11 cellular contexts compared by ENCODE assay signal in genomic region chr5:78920604-78921003, GRCh38.
DNase-seq lines count a peak whose midpoint lies in the region; ATAC-seq and TF ChIP-seq lines count a peak whose summit lies in the region.
"Had no signal": no experiment of that assay in that cellular context is flagged by ENCODE, and none has a peak within 500 bp of the region (broad histone marks: within the 10 kb centered on the region; RNA-seq: fewer than 3 reads in every experiment).

No MANE protein-coding gene starts in this region.

- H3K9me3 ChIP-seq in OCI-LY1 (ENCODE audit: low read length) (no peaks in the 10 kb centered on the region), psoas muscle (no peaks in the 10 kb centered on the region)

- intact Hi-C loops in psoas muscle (cut with DNase I), result no loop called here

- ATAC-seq in psoas muscle, result no peak
- no peak for ATAC-seq in HG02642 (IDR thresholded peaks at IDR 0.05; ENCODE audit: poor library complexity, unreplicated experiment)
- no peak for ATAC-seq in GM18861 (IDR thresholded peaks at IDR 0.05; ENCODE audit: unreplicated experiment)
- ATAC-seq: activated CD8-positive, alpha-beta memory T cell treated with anti-CD3 and anti-CD28 coated beads, Interleukin-2, amount 10 ng/mL, durations not matched to agents 7 days and 5 days had no signal

- H3K79me2 ChIP-seq in OCI-LY1 (ENCODE audit: insufficient read depth, low read length), result no peaks in the 10 kb centered on the region

- H3K4me3 ChIP-seq in OCI-LY1 (ENCODE audit: low read depth, low read length, poor library complexity, severe bottlenecking) (no peak overlapping the region), epithelial cell of esophagus (ENCODE audit: low read length) (no peak overlapping the region), psoas muscle (no peak overlapping the region)

- WGBS in psoas muscle, 3 donors, result 80 to 91% (median 83%) methylated on average over 2 of the region's 2 CpGs

- no peaks in the 10 kb centered on the region for H3K36me3 ChIP-seq in OCI-LY1 (ENCODE audit: insufficient read depth, low read length)
- H3K36me3 ChIP-seq in psoas muscle (ENCODE audit: insufficient read depth in 1 of 2, low read depth in 1 of 2), result no peaks in the 10 kb centered on the region

- H3K9ac ChIP-seq in OCI-LY1 (ENCODE audit: low read length), result no peak overlapping the region

- no peak overlapping the region for H2AFZ ChIP-seq in OCI-LY1 (ENCODE audit: low read length)

- H3K27ac ChIP-seq in OCI-LY1 (ENCODE audit: low read depth, low read length, poor library complexity, severe bottlenecking) (no peak overlapping the region), psoas muscle (no peak overlapping the region)

- H3F3A ChIP-seq in OCI-LY1 (ENCODE audit: insufficient read depth, low read length), result no peaks in the 10 kb centered on the region

- H3K9me2 ChIP-seq in OCI-LY1 (ENCODE audit: low read depth, low read length), result no peaks in the 10 kb centered on the region

- peak; percentile 20; the same call in 1 of the 2 replicates for TF ChIP-seq CTCF in OCI-LY1 (IDR thresholded peaks at IDR 0.05; ENCODE audit: low read length)
- TF ChIP-seq CTCF in epithelial cell of esophagus (IDR thresholded peaks at IDR 0.05; ENCODE audit: insufficient read depth, low read depth, low read length, missing control alignments), result peak; percentile 58
- peak; percentile 18 for TF ChIP-seq CTCF in psoas muscle (IDR thresholded peaks at IDR 0.05)

- no peaks in the 10 kb centered on the region for H4K20me1 ChIP-seq in OCI-LY1 (ENCODE audit: insufficient read depth, low read length)

- H3K27me3 ChIP-seq in OCI-LY1 (ENCODE audit: insufficient read depth, low read length) (no peaks in the 10 kb centered on the region), psoas muscle (ENCODE audit: insufficient read depth in 3 of 3, low read length in 2 of 3) (no peaks in the 10 kb centered on the region)

- H3K4me1 ChIP-seq in OCI-LY1 (ENCODE audit: insufficient read depth, low read length, severe bottlenecking) (no peaks in the 10 kb centered on the region), psoas muscle (no peaks in the 10 kb centered on the region)

- DNase-seq in DMS 273 (lab: John Stamatoyannopoulos, UW; ENCODE audit: unreplicated experiment) (peak; percentile 43), DMS 273 treated with DMSO at 0.1 percent for 48 hours (lab: John Stamatoyannopoulos, UW) (no peak), epithelial cell of esophagus (ENCODE audit: low read depth) (peak; percentile 12), psoas muscle (no peak)
- DNase-seq in activated CD4-positive, alpha-beta T cell treated with anti-CD3 and anti-CD28 coated beads for 48 hours, result no peak
- DNase-seq: activated CD8-positive, alpha-beta memory T cell treated with anti-CD3 and anti-CD28 coated beads, Interleukin-2, amount 10 ng/mL, durations not matched to agents 7 days and 5 days; naive B cell; NCI-H524 treated with DMSO at 0.1 percent for 48 hours had no signal

- no peak overlapping the region for H3K4me2 ChIP-seq in OCI-LY1 (ENCODE audit: low read length)

Comparison
In these comparisons a context has a peak if more than half of its experiments do, and no peak if none do; other contexts are left out.
1. DNase-seq: peak in DMS 273 (single experiment) and epithelial cell of esophagus (single experiment); none in DMS 273 treated with DMSO at 0.1 percent for 48 hours (single experiment), psoas muscle (0 of 2) and activated CD4-positive, alpha-beta T cell treated with anti-CD3 and anti-CD28 coated beads for 48 hours (single experiment).
2. Peak in every context shown above with its lines, with median percentiles within 50 percentile points of each other: CTCF ChIP-seq.